Comparison of ENCODE assay signal across 8 cellular contexts in the genomic region with DNA sequence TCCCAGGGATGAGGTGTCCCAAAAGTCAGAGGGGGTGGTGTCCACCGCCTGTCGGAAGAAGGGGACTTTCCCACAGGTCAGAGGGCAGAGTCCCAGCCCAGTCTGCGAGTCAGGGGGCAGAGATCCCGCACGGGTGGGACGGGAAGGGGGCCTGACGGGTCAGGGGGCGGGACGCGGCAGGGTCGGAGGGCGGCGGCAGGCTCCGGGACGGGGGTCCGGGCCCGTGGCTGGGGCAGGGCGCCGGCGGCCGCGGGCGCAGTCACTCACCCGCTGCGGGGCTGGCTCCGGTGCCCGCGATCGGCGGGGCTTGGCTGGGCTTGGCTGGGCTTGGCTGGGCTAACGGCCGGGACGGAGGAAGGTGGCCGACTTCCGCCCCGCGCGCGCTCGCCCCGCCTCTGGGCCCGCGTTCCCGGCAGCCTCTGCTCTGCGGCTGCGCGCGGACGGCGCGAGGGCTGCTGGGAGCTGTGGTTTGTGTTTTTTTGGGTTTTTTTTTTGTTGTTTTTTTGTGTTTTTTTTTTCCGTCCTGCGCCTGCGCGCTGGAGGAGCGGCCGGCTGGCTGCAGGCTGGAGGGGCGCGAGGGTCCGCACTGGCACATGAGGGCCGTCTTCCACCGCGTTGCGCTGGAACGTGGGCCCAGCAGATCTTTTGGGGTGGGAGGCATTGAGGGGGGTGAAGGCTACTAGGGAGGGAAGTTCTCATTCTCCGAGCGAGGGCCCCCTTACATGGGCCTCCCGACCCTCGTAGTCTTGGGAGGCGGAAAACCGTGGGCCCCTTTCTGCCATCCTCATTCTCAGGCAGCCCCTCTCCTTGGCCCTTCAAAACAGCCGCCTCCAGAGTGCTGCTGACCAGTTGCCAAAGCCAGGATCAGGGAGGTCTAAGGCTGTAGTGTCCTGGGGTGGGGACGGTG. TPM values are rescaled to one million over a fixed set of nuclear protein-coding genes. Genes with fewer than 3 reads are reported as not detected.
DNase-seq lines count a peak whose midpoint lies in the region; ATAC-seq, FAIRE-seq and TF ChIP-seq lines count a peak whose summit lies in the region.

A gene (minus strand): TSS at position 368 of the 907 bp plus-strand sequence. CDS start 12,142 bp downstream, outside the sequence.

- peak within 1 kb of the TSS; percentile 47 to 96 (median 69) for H3K4me3 ChIP-seq in endothelial cell of umbilical vein (replicated peaks in 1 of 3; ENCODE audit: insufficient read depth in 1 of 3, low read depth in 1 of 3, low read length in 3 of 3)

- no peaks in the 10 kb centered on the region for H3K9me3 ChIP-seq in endothelial cell of umbilical vein (replicated peaks; ENCODE audit: control insufficient read depth, insufficient read depth, low read length)

- CTCF ChIA-PET in endothelial cell of umbilical vein (lab: Charles Lee) = interaction anchor here (0.7 to 2.6 kb wide), 7 partner anchors 10 to 39 kb away, joined by 3 to 7 read pairs (median 4); no protein-coding TSS in a partner anchor

- no TSS peak for BruUV-seq in endothelial cell of umbilical vein (replicated peaks; lab: Mats Ljungman, UMichigan)

- no peak for TF ChIP-seq CTCF in endothelial cell of umbilical vein (IDR thresholded peaks at IDR 0.05; ENCODE audit: extremely low read depth in 1 of 2, insufficient read depth in 1 of 2, low read depth in 1 of 2, low read length in 2 of 2)

- dilution Hi-C loops in endothelial cell of umbilical vein (cut with MboI; ENCODE audit: extremely low pct_ligation_motif_present, low sequenced_read_pairs) = no loop called here

- H3K4me1 ChIP-seq in endothelial cell of umbilical vein (ENCODE audit: control insufficient read depth, extremely low read depth, insufficient read depth, low read length) = peaks cover 52% of the 10 kb centered on the region

- POLR2A ChIA-PET in endothelial cell of umbilical vein (lab: Charles Lee) = interaction anchor here (0.6 kb wide), 2 partner anchors 17 to 146 kb away, joined by 3 to 5 read pairs; no protein-coding TSS in a partner anchor

- H3K4me2 ChIP-seq in endothelial cell of umbilical vein (ENCODE audit: insufficient read depth, low read length) = peak within 1 kb of the TSS; percentile 53

- H3K27ac ChIP-seq in endothelial cell of umbilical vein (ENCODE audit: insufficient read depth, low read depth, low read length) = peak within 1 kb of the TSS; percentile 61

- peak within 1 kb of the TSS; percentile 47 for H2AFZ ChIP-seq in endothelial cell of umbilical vein (ENCODE audit: low read depth, low read length)

- peak; percentile 78 for FAIRE-seq in endothelial cell of umbilical vein (lab: Jason Lieb, UNC)

- H3K9me1 ChIP-seq in endothelial cell of umbilical vein (replicated peaks; ENCODE audit: control insufficient read depth, extremely low read depth, insufficient read depth, low read length) = no peaks in the 10 kb centered on the region

- H3K79me2 ChIP-seq in endothelial cell of umbilical vein (ENCODE audit: control insufficient read depth, insufficient read depth, low read length) = peaks cover 45% of the 10 kb centered on the region

- H3K27me3 ChIP-seq in endothelial cell of umbilical vein (ENCODE audit: control insufficient read depth in 2 of 2, insufficient read depth in 2 of 2, low read length in 2 of 2) = no peaks in the 10 kb centered on the region

- ATAC-seq in HG03460 (IDR thresholded peaks at IDR 0.05; ENCODE audit: unreplicated experiment) = peak; percentile 89

- intact Hi-C loops in endothelial cell of umbilical vein (cut with micrococcal nuclease) = loop anchor here (1.0 to 2.0 kb wide), 2 partner anchors 17 to 22 kb away; no protein-coding TSS in a partner anchor

- peaks cover 0 to 3% of the 10 kb centered on the region in 2 experiments for H3K36me3 ChIP-seq in endothelial cell of umbilical vein (ENCODE audit: control insufficient read depth in 2 of 2, extremely low read depth in 1 of 2, insufficient read depth in 2 of 2, low read length in 2 of 2)

- H4K20me1 ChIP-seq in endothelial cell of umbilical vein (replicated peaks; ENCODE audit: control insufficient read depth, extremely low read depth, insufficient read depth, low read length) = no peaks in the 10 kb centered on the region

- peak; percentile 94 for DNase-seq in CD1c-positive myeloid dendritic cell (ENCODE audit: extremely low spot score)
- DNase-seq in GM19240 (ENCODE audit: insufficient read length, low spot score) = peak; percentile 96
- peak; percentile 66 for DNase-seq in NOMO-1 treated with dmso at 0.1 percent for 144 hours (lab: John Stamatoyannopoulos, UW; ENCODE audit: unreplicated experiment)
- DNase-seq in activated CD8-positive, alpha-beta memory T cell treated with anti-CD3 and anti-CD28 coated beads, Interleukin-2, amount 50 U/mL, for 24 hours (ENCODE audit: extremely low read depth) = peak; percentile 48
- peak; percentile 92 for DNase-seq in endothelial cell of umbilical vein (ENCODE audit: low read depth, low spot score)
- peak; percentile 48 for DNase-seq in middle frontal gyrus (ENCODE audit: extremely low spot score, low spot score)
- peak; percentile 73 to 80 for DNase-seq in stimulated activated CD8-positive, alpha-beta memory T cell treated with anti-CD3 and anti-CD28 coated beads, Interleukin-2, amount 100 ng/mL, for 48 hours (ENCODE audit: low read depth in 2 of 2)

- TF ChIP-seq POLR2A in endothelial cell of umbilical vein (IDR thresholded peaks at IDR 0.05; ENCODE audit: low read depth, low read length) = peak; percentile 82

- H3K9ac ChIP-seq in endothelial cell of umbilical vein (replicated peaks; ENCODE audit: extremely low read depth, insufficient read depth, low read length) = peak within 1 kb of the TSS; percentile 76

TF ChIP-seq in endothelial cell of umbilical vein, 7 proteins besides CTCF, POLR2A, EP300 and RAD21:
- TF ChIP-seq MYC (IDR thresholded peaks at IDR 0.05; ENCODE audit: low read depth, low read length) = no peak
- TF ChIP-seq, protein P1, sequence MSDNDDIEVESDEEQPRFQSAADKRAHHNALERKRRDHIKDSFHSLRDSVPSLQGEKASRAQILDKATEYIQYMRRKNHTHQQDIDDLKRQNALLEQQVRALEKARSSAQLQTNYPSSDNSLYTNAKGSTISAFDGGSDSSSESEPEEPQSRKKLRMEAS (IDR thresholded peaks at IDR 0.05; ENCODE audit: insufficient read depth, insufficient read length) = no peak
- TF ChIP-seq JUN (IDR thresholded peaks at IDR 0.05; ENCODE audit: borderline replicate concordance, insufficient read depth, insufficient read length, low read depth) = no peak
- no peak for TF ChIP-seq GATA2 (IDR thresholded peaks at IDR 0.05; ENCODE audit: insufficient read depth, insufficient read length, low read depth, low read length)
- TF ChIP-seq FOS (IDR thresholded peaks at IDR 0.05; ENCODE audit: borderline replicate concordance, insufficient read depth, low read length) = no peak
- peak; percentile 92 for TF ChIP-seq POLR2AphosphoS5 (IDR thresholded peaks at IDR 0.05; ENCODE audit: insufficient read depth, low read depth, low read length)

RNA-seq across cellular contexts. Expression of the gene that starts here (rescaled TPM):
- total RNA-seq in endothelial cell of umbilical vein = 76.4 and 93.6 TPM in 2 replicates
- polyA plus RNA-seq in endothelial cell of umbilical vein = 85.0 and 95.4 TPM in 2 replicates
- 59.3 and 68.6 TPM in 2 replicates for polyA plus RNA-seq in endothelial cell of umbilical vein (2011; cell fraction: cytosol; rRNA removed)
- 45.2 and 48.6 TPM in 2 replicates for polyA plus RNA-seq in endothelial cell of umbilical vein (2011; cell fraction: nucleus; rRNA removed)
- polyA plus RNA-seq in endothelial cell of umbilical vein (2012) = 72.2 and 72.9 TPM in 2 replicates
- 78.7 and 93.9 TPM in 2 replicates for polyA minus RNA-seq in endothelial cell of umbilical vein
- 25.1 TPM for polyA minus RNA-seq in endothelial cell of umbilical vein (2011; cell fraction: cytosol; rRNA and poly(A)+ RNA removed)
- polyA minus RNA-seq in endothelial cell of umbilical vein (2011; cell fraction: nucleus; rRNA and poly(A)+ RNA removed) = 29.4 and 42.9 TPM in 2 replicates

Comparison
In these comparisons a context has a peak if more than half of its experiments do, and no peak if none do; other contexts are left out.
1. Peak in every context shown above with its lines: DNase-seq, ATAC-seq, H3K4me3 ChIP-seq and H3K27ac ChIP-seq.